21 cellular contexts compared by ENCODE assay signal in the genomic region with DNA sequence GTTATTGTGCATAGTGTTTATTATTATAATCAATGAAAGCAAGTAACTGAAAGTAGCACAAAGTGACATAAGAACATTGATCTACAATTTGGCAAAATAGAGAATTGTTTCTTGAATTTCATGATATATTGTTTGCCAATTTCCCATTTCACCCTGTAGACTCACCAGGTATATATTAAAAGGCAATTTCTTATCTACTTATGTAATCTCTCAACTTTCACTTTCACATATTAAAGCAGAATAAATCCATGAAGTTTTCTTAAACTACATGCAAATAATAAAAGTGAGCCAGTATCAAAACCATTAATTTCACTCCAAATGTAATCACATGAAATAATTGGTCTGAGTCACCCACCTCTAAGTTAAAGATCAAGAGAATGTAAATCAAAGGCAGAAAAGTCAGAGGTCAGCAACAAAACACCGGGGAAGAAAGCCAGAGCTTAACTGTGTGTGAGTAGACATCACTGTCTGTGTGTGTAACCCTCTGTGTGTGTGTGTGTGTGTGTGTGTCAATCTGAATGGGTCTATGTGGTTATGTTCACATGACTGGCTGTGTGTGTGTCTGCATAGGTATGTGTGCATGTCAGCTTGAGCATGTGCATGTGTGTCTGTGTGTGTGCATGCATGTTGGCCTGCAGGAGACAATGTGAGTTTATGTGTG. TPM values are rescaled to one million over a fixed set of nuclear protein-coding genes. Genes with fewer than 3 reads are reported as not detected.
DNase-seq lines count a peak whose midpoint lies in the region; ATAC-seq, FAIRE-seq and TF ChIP-seq lines count a peak whose summit lies in the region.
"Had no signal": no experiment of that assay in that cellular context is flagged by ENCODE, and none has a peak within 500 bp of the region (broad histone marks: within the 10 kb centered on the region; RNA-seq: fewer than 3 reads in every experiment).

No MANE protein-coding gene starts in this region.

- H3K27ac ChIP-seq in GM12878 (ENCODE audit: control insufficient read depth, insufficient read depth) = no peak overlapping the region
- H3K27ac ChIP-seq: C4-2B, HL-60, tibial artery had no signal

- SMC1A ChIA-PET in GM12878 (lab: Charles Lee; ENCODE audit: uncharacterized antibody, unreplicated experiment) = no interaction called here

- DNase-seq in EL = peak; percentile 22
- DNase-seq in LHCN-M2 (ENCODE audit: low read depth) = peak; percentile 21
- no peak for DNase-seq in GM12878 (ENCODE audit: low read depth, low spot score)
- no peak for DNase-seq in left lobe of liver (ENCODE audit: low spot score)
- no peak for DNase-seq in NCI-H146 (lab: John Stamatoyannopoulos, UW)
- DNase-seq in NCI-H1417 treated with DMSO at 0.1 percent for 48 hours (lab: John Stamatoyannopoulos, UW) = no peak
- DNase-seq in activated naive CD4-positive, alpha-beta T cell treated with anti-CD3 and anti-CD28 coated beads, Interleukin-2, amount 50 U/mL, for 16 hours = no peak
- DNase-seq: activated CD4-positive, alpha-beta T cell treated with anti-CD3 and anti-CD28 coated beads for 4 hours; activated effector memory CD4-positive, alpha-beta T cell treated with anti-CD3 and anti-CD28 coated beads, Interleukin-2, amount 50 U/mL, for 16 hours; amniotic stem cell; KBM-7; midbrain; NCI-H1092; NCI-H82; tibial artery had no signal

- no peak overlapping the region for H2AFZ ChIP-seq in GM12878 (ENCODE audit: control insufficient read depth, low read depth, low read length)

- no peaks in the 10 kb centered on the region for H3K36me3 ChIP-seq in GM12878 (ENCODE audit: control insufficient read depth in 2 of 2, insufficient read depth in 2 of 2, low read length in 1 of 2)
- H3K36me3 ChIP-seq: tibial artery had no signal

- H4K20me1 ChIP-seq in GM12878 (ENCODE audit: control insufficient read depth, insufficient read depth) = no peaks in the 10 kb centered on the region

- no peak for TF ChIP-seq CTCF in GM12878 (IDR thresholded peaks at IDR 0.05 in 2 of 3, conservative IDR thresholded peaks at IDR 0.05 in 1 of 3; ENCODE audit: control insufficient read depth in 2 of 3, extremely low read depth in 1 of 3, insufficient read depth in 1 of 3, low read depth in 3 of 3, low read length in 3 of 3)

- RAD21 ChIA-PET in GM12878 (lab: Charles Lee; ENCODE audit: unreplicated experiment) = no interaction called here

- no TSS peak for BruUV-seq in GM12878 (replicated peaks; lab: Mats Ljungman, UMichigan)

- H3K4me1 ChIP-seq in GM12878 (ENCODE audit: control insufficient read depth, insufficient read depth, low read length) = no peaks in the 10 kb centered on the region
- H3K4me1 ChIP-seq: tibial artery had no signal

- H3K4me3 ChIP-seq in GM12878 = no peak overlapping the region
- H3K4me3 ChIP-seq: tibial artery had no signal

- no peak for FAIRE-seq in GM12878 (lab: Jason Lieb, UNC)

- no peak for TF ChIP-seq RAD21 in GM12878 (IDR thresholded peaks at IDR 0.05; ENCODE audit: insufficient read depth, low read depth, low read length)

- no peaks in the 10 kb centered on the region for H3K27me3 ChIP-seq in GM12878 (replicated peaks in 1 of 2; ENCODE audit: control insufficient read depth in 2 of 2, insufficient read depth in 2 of 2, low read length in 1 of 2)
- H3K27me3 ChIP-seq: tibial artery had no signal

- no peak for TF ChIP-seq EP300 in GM12878 (IDR thresholded peaks at IDR 0.05; ENCODE audit: borderline replicate concordance in 1 of 2, control insufficient read depth in 1 of 2, low read depth in 2 of 2, low read length in 2 of 2)

- TF ChIP-seq POLR2A in GM12878 (IDR thresholded peaks at IDR 0.05; ENCODE audit: low read depth, low read length) (no peak), GM18505 (IDR thresholded peaks at IDR 0.05; ENCODE audit: borderline replicate concordance, extremely low read depth, insufficient read depth, insufficient read length) (no peak)

- 17% methylated on average over 1 of the region's 1 CpG for WGBS in GM12878 (ENCODE audit: insufficient coverage, insufficient replicate concordance, low lambda C conversion rate, missing lambda C conversion rate)

- in situ Hi-C loops in GM12878 (cut with MboI) = no loop called here

- H3K9ac ChIP-seq in GM12878 (ENCODE audit: control insufficient read depth, insufficient read depth, low read length) = no peak overlapping the region

- POLR2A ChIA-PET in GM12878 (lab: Charles Lee) = no interaction called here

- H3K4me2 ChIP-seq in GM12878 (ENCODE audit: control insufficient read depth, insufficient read depth) = no peak overlapping the region

- no peak for ATAC-seq in GM12878
- ATAC-seq in left lobe of liver = peak; percentile 90
- ATAC-seq in GM18505 (IDR thresholded peaks at IDR 0.05; ENCODE audit: unreplicated experiment) = no peak
- ATAC-seq: Panc1; stimulated activated memory B cell treated with anti-CD40 and anti-IgM and Interleukin-4, amounts not matched to agents 10 μg/mL and 1 μg/mL and 100 μg/mL, for 72 hours had no signal

- no peaks in the 10 kb centered on the region for H3K9me3 ChIP-seq in GM12878 (replicated peaks; ENCODE audit: control insufficient read depth, insufficient read depth, low read length)
- H3K9me3 ChIP-seq: tibial artery had no signal

- H3K79me2 ChIP-seq in GM12878 (ENCODE audit: control insufficient read depth, insufficient read depth, low read length) = no peaks in the 10 kb centered on the region

- intact Hi-C loops in GM12878 (cut with micrococcal nuclease; ENCODE audit: unreplicated experiment) = no loop called here

- CTCF ChIA-PET in GM12878 (lab: Yijun Ruan, JAX) = no interaction called here

TF ChIP-seq in GM12878, 131 proteins besides CTCF, POLR2A, EP300 and RAD21:
- TF ChIP-seq NR2C2 (IDR thresholded peaks at IDR 0.05; ENCODE audit: borderline replicate concordance, control insufficient read depth, insufficient read length, low read depth) (no peak), BCL3 (IDR thresholded peaks at IDR 0.05; ENCODE audit: borderline replicate concordance, insufficient read depth, low read depth, low read length, poor library complexity, severe bottlenecking) (peak; percentile 62), BACH1 (IDR thresholded peaks at IDR 0.05; ENCODE audit: borderline replicate concordance) (no peak)

RNA-seq across cellular contexts. Expression of gene ZNF385B, which starts 44.1 kb away (rescaled TPM):
- 0.13 and 0.17 TPM in 2 replicates for total RNA-seq in LHCN-M2 (2014; rRNA removed)
- polyA plus RNA-seq in LHCN-M2 (2012) = 0.23 TPM
- total RNA-seq in GM12878 (2013; cell fraction: nucleolus; rRNA removed) = not detected in 2 replicates
- total RNA-seq in GM12878 (2014; rRNA removed) = not detected in 2 replicates
- not detected in 2 replicates for total RNA-seq in GM12878 (2014; rRNA removed; fragmentation: Illumina TruSeq; extraction: Trizol)
- not detected in 2 replicates for total RNA-seq in GM12878 (2021)
- polyA plus RNA-seq in GM12878 (2011; ENCODE audit: low read depth) = not detected
- not detected in 2 replicates for polyA plus RNA-seq in GM12878 (2011; rRNA removed)
- not detected in 2 replicates for polyA plus RNA-seq in GM12878 (2011; cell fraction: cytosol; rRNA removed)
- polyA plus RNA-seq in GM12878 (2011; cell fraction: nucleus; rRNA removed) = not detected in 2 replicates
- not detected in 2 replicates for polyA plus RNA-seq in GM12878 (2012)
- not detected in 2 replicates for polyA plus RNA-seq in GM12878 (2014; fragmentation: Illumina TruSeq; extraction: Trizol)
- not detected for polyA plus RNA-seq in GM12878 (2014; fragmentation: Nextera tagmentation; extraction: Ambion mirVana)
- not detected in 2 replicates for polyA plus RNA-seq in GM12878 (2014; rRNA removed)
- not detected for polyA plus RNA-seq in GM12878 (2016; fragmentation: Nextera tagmentation; extraction: Ambion mirVana)
- polyA minus RNA-seq in GM12878 (2011; rRNA and poly(A)+ RNA removed) = not detected in 2 replicates
- polyA minus RNA-seq in GM12878 (2011; cell fraction: cytosol; rRNA and poly(A)+ RNA removed) = not detected in 2 replicates
- polyA minus RNA-seq in GM12878 (2011; cell fraction: nucleus; rRNA and poly(A)+ RNA removed) = not detected in 2 replicates
- total RNA-seq in left lobe of liver = 8.3 TPM
- total RNA-seq: A673 had no signal

Comparison
In these comparisons a context has a peak if more than half of its experiments do, and no peak if none do; other contexts are left out.
1. DNase-seq: peak in EL (single experiment) and LHCN-M2 (single experiment); none in GM12878 (single experiment), left lobe of liver (single experiment), NCI-H146 (single experiment), NCI-H1417 treated with DMSO at 0.1 percent for 48 hours (single experiment) and activated naive CD4-positive, alpha-beta T cell treated with anti-CD3 and anti-CD28 coated beads, Interleukin-2, amount 50 U/mL, for 16 hours (single experiment).